ENCODE assay signal across 9 cellular contexts in the genomic region with DNA sequence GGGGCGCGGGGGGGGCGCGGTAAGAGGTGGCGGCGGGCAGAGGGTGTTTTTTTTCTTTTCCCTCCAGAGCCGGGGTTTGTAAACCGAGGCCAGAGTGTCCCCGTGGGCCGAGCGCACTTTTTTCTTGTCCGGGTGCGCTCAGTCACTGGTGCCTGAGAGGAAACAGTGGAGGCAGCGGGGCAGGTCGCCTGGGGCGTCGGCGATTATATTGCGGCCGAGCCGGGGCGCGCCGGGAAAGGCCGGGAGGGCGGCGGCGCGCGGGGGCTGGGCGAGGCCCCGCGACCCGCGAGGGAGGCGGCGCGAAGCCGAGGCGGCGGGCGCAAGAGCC. TPM values are rescaled to one million over a fixed set of nuclear protein-coding genes. Genes with fewer than 3 reads are reported as not detected.
DNase-seq lines count a peak whose midpoint lies in the region; ATAC-seq and TF ChIP-seq lines count a peak whose summit lies in the region.
"Had no signal": no experiment of that assay in that cellular context is flagged by ENCODE, and none has a peak within 500 bp of the region (broad histone marks: within the 10 kb centered on the region; RNA-seq: fewer than 3 reads in every experiment).

No MANE protein-coding gene starts in this region.

- no peak overlapping the region for H3K27ac Mint-ChIP-seq in WTC11

- ATAC-seq in WTC11: no peak
- no peak for ATAC-seq in GM21423 (IDR thresholded peaks at IDR 0.05; ENCODE audit: unreplicated experiment)
- no peak for ATAC-seq in HG03520 (IDR thresholded peaks at IDR 0.05; ENCODE audit: unreplicated experiment)
- ATAC-seq: HepG2 had no signal

- H3K4me3 Mint-ChIP-seq in WTC11: peak overlapping the region; percentile 38; the same call in 1 of the 2 replicates

- H3K36me3 ChIP-seq in testis (ENCODE audit: low read depth, missing control alignments): no peaks in the 10 kb centered on the region

- H3K4me1 Mint-ChIP-seq in WTC11: peaks cover 23% of the 10 kb centered on the region

- peak; percentile 65 for DNase-seq in NCI-H1436 (lab: John Stamatoyannopoulos, UW)
- no peak for DNase-seq in NCI-H1436 treated with DMSO at 0.1 percent for 48 hours (lab: John Stamatoyannopoulos, UW)
- DNase-seq in WTC11 (ENCODE audit: low spot score): no peak
- DNase-seq in lower leg skin (ENCODE audit: low spot score in 2 of 2): no peak
- DNase-seq in testis: no peak
- no peak for DNase-seq in DMS79 treated with DMSO at 0.1 percent for 48 hours (lab: John Stamatoyannopoulos, UW)

- no peaks in the 10 kb centered on the region for H3K9me3 Mint-ChIP-seq in WTC11

- peaks cover 98% of the 10 kb centered on the region for H3K27me3 Mint-ChIP-seq in WTC11 (ENCODE audit: low read depth)

- H3K4me3 ChIP-seq in lower leg skin (ENCODE audit: low read depth, poor library complexity, severe bottlenecking) (peak overlapping the region; percentile 35), testis (peak overlapping the region; percentile 81 to 85)

- 0 out of 2 replicates have a peak, but pooled peaks cover 2% of the 10 kb centered on the region for H3K36me3 Mint-ChIP-seq in WTC11

- peak overlapping the region; percentile 93 to 98 for H3K27ac ChIP-seq in testis

- POLR2A ChIA-PET in WTC11 (lab: Charles Lee): no interaction called here

- peaks cover 15% of the 10 kb centered on the region for H3K4me1 ChIP-seq in testis

- 0% methylated on average over 13 to 15 of the region's 42 CpGs for WGBS in lower leg skin, 2 donors
- WGBS in testis, 2 donors: 0% methylated on average over 31 of the region's 42 CpGs; no CpG with 5 or more reads in 1 of the 2 donors

- no peaks in the 10 kb centered on the region for H3K27me3 ChIP-seq in testis

- intact Hi-C loops in lower leg skin (cut with DNase I; ENCODE audit: low total_unique reads): loop anchor here (10.0 kb wide), 1 partner anchor 1025 kb away; no protein-coding TSS in a partner anchor
- intact Hi-C loops in testis (cut with DNase I; ENCODE audit: low total_unique reads): loop anchor here (5.0 to 10.0 kb wide), 2 partner anchors 508 to 1025 kb away; no protein-coding TSS in a partner anchor

- H3K9me3 ChIP-seq in testis: no peaks in the 10 kb centered on the region

- TF ChIP-seq POLR2A in lower leg skin (IDR thresholded peaks at IDR 0.05): no peak
- TF ChIP-seq POLR2A in testis (IDR thresholded peaks at IDR 0.05): no peak

- CTCF ChIA-PET in WTC11 (lab: Charles Lee): interaction anchor here (1.2 to 3.1 kb wide), 3 partner anchors 9 to 425 kb away, joined by 3 to 14 read pairs (median 3); no protein-coding TSS in a partner anchor

- TF ChIP-seq CTCF in WTC11 (IDR thresholded peaks at IDR 0.05) (no peak), lower leg skin (IDR thresholded peaks at IDR 0.05) (no peak), testis (IDR thresholded peaks at IDR 0.05) (no peak)

TF ChIP-seq in WTC11, 78 proteins besides CTCF, POLR2A, EP300 and RAD21 (continues in another document):
- TF ChIP-seq NFE2L1 (CRISPR knock-in tag; IDR thresholded peaks at IDR 0.05) (no peak), ZMAT4 (CRISPR knock-in tag; IDR thresholded peaks at IDR 0.05) (no peak), FOXP4 (CRISPR knock-in tag; IDR thresholded peaks at IDR 0.05) (no peak), ZNF263 (CRISPR knock-in tag; IDR thresholded peaks at IDR 0.05; ENCODE audit: low read depth) (no peak), IRF2 (CRISPR knock-in tag; IDR thresholded peaks at IDR 0.05; ENCODE audit: borderline replicate concordance, low read depth) (no peak), ETV6 (CRISPR knock-in tag; IDR thresholded peaks at IDR 0.05) (no peak), ARID4B (CRISPR knock-in tag; IDR thresholded peaks at IDR 0.05; ENCODE audit: borderline replicate concordance) (no peak), ZNF317 (CRISPR knock-in tag; IDR thresholded peaks at IDR 0.05; ENCODE audit: borderline replicate concordance, low read depth) (no peak), ZBTB43 (CRISPR knock-in tag; IDR thresholded peaks at IDR 0.05) (no peak)
- TF ChIP-seq, protein P1, sequence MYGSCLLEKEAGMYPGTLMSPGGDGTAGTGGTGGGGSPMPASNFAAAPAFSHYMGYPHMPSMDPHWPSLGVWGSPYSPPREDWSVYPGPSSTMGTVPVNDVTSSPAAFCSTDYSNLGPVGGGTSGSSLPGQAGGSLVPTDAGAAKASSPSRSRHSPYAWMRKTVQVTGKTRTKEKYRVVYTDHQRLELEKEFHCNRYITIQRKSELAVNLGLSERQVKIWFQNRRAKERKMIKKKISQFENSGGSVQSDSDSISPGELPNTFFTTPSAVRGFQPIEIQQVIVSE (CRISPR knock-in tag; IDR thresholded peaks at IDR 0.05; ENCODE audit: borderline replicate concordance): no peak

RNA-seq across cellular contexts. Expression of gene HOXD8, which starts 0.3 kb away (rescaled TPM):
- not detected in 3 replicates for total RNA-seq in WTC11 (2021)
- 1 to 10 TPM; 2.4 to 8.9 (median 6.0) TPM for total RNA-seq in lower leg skin
- total RNA-seq in testis: 10 to 100 TPM; 39.8 to 41.2 TPM
- 36.6 TPM for polyA plus RNA-seq in testis (ENCODE audit: insufficient read depth, low read depth, low replicate concordance)
- total RNA-seq: HepG2 had no signal
- polyA plus RNA-seq: HepG2 had no signal

RNA-seq across cellular contexts. Expression of gene HOXD9, which starts 7.3 kb away (rescaled TPM):
- total RNA-seq in WTC11 (2021) (not detected in 3 replicates), lower leg skin (1 to 10 TPM in 3 of 4 donors, under 1 TPM in 1; 0.89 to 5.3 (median 2.1) TPM), testis (10 to 100 TPM; 15.7 to 21.2 TPM)
- 8.2 TPM for polyA plus RNA-seq in testis (ENCODE audit: insufficient read depth, low read depth, low replicate concordance)
- total RNA-seq: HepG2 had no signal
- polyA plus RNA-seq: HepG2 had no signal

RNA-seq across cellular contexts. Expression of gene HOXD10, which starts 13.2 kb away (rescaled TPM):
- not detected in 3 replicates for total RNA-seq in WTC11 (2021)
- total RNA-seq in lower leg skin: 1 to 10 TPM in 2 of 4 donors, under 1 TPM in 1, not detected in 1; 0.29 to 3.1 (median 1.4) TPM
- 1 to 10 TPM; 2.7 to 3.3 TPM for total RNA-seq in testis
- 0.92 TPM for polyA plus RNA-seq in testis (ENCODE audit: insufficient read depth, low read depth, low replicate concordance)
- total RNA-seq: HepG2 had no signal
- polyA plus RNA-seq: HepG2 had no signal

RNA-seq across cellular contexts. Expression of gene HOXD4, which starts 21.6 kb away (rescaled TPM):
- total RNA-seq in WTC11 (2021) (not detected in 3 replicates), lower leg skin (1 to 10 TPM in 2 of 4 donors, not detected in 2; 2.2 to 2.6 TPM), testis (10 to 100 TPM; 11.5 to 13.3 TPM)
- polyA plus RNA-seq in testis (ENCODE audit: insufficient read depth, low read depth, low replicate concordance): 2.7 TPM
- total RNA-seq: HepG2 had no signal
- polyA plus RNA-seq: HepG2 had no signal

RNA-seq across cellular contexts. Expression of gene HOXD11, which starts 22.7 kb away (rescaled TPM):
- total RNA-seq in WTC11 (2021): not detected in 3 replicates
- under 1 TPM in 1 of 4 donors, not detected in 3; 0.23 TPM for total RNA-seq in lower leg skin
- 1 to 10 TPM in 1 of 2 donors, under 1 TPM in 1; 0.62 to 1.7 TPM for total RNA-seq in testis
- polyA plus RNA-seq in testis (ENCODE audit: insufficient read depth, low read depth, low replicate concordance): 0.29 TPM
- total RNA-seq: HepG2 had no signal
- polyA plus RNA-seq: HepG2 had no signal

Comparison
In these comparisons a context has a peak if more than half of its experiments do, and no peak if none do; other contexts are left out.
1. RNA of gene HOXD8, which starts 0.3 kb away (total RNA-seq): 39.8 to 41.2 TPM in testis; 2.4 to 8.9 TPM in lower leg skin and not detected in WTC11; every median in the first group is over 4 times any median in the second.